ENCODE assay signal across 8 cellular contexts in the genomic region with DNA sequence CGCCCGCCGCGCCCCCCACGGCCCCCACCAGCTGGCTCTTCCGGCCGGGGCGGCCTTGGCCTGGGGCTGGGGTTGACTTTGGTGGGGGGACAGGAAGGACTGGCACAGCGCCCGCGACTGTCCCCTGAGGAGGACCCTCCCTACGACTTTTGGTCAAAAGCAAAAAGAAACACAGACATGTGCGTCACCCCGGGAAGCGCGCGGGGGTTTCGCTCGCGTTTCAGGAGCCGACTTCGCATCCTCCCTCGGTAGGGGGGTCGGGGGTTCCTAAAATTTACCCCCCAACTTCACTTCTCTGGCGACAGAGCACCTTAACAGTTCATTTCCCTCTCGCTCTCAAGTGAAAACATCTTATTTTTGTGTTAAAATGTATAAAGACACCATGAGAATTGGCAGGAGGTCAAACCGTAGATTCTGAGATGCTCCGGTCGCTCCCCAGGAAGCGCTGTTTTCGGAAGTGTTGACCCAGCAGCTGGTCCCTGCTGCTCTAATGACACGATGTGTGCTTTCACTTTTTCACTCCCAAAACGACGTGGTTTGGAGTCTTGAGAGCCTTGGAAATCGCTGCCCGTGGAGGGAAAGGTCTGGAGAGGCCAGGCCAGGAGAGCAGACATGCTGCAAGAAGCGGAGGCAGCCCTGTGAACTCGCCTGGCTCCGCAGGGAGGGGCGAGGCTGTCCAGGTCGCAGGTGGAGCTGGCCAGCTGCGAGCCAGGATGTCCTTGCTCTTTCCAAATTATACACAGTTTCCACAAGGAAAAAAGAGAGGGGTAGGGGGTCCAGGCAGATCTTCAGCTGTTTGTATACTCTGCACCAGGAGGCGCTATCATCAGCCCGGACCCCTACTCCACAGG.
DNase-seq lines count a peak whose midpoint lies in the region; ATAC-seq and TF ChIP-seq lines count a peak whose summit lies in the region.

No MANE protein-coding gene starts in this region.

- POLR2A ChIA-PET in activated CD8-positive, alpha-beta T cell treated with anti-CD3 and anti-CD28 coated beads, Interleukin-2, amount 10 ng/mL, durations not matched to agents 7 days and 5 days (lab: Charles Lee), result no interaction called here

- H3K4me3 ChIP-seq in epithelial cell of esophagus (ENCODE audit: low read length), result peak overlapping the region; percentile 56
- peak overlapping the region; percentile 42 for H3K4me3 ChIP-seq in mononuclear cell (ENCODE audit: low read length)
- peak overlapping the region; percentile 80 for H3K4me3 ChIP-seq in suprapubic skin

- H3K27me3 ChIP-seq in mononuclear cell (ENCODE audit: insufficient read depth, low read length), result no peaks in the 10 kb centered on the region
- no peaks in the 10 kb centered on the region for H3K27me3 ChIP-seq in suprapubic skin

- TF ChIP-seq POLR2A in suprapubic skin (IDR thresholded peaks at IDR 0.05), result no peak

- peak overlapping the region; percentile 72 for H3K27ac Mint-ChIP-seq in activated CD8-positive, alpha-beta T cell treated with anti-CD3 and anti-CD28 coated beads, Interleukin-2, amount 10 ng/mL, durations not matched to agents 7 days and 5 days

- H3K36me3 ChIP-seq in suprapubic skin, result no peaks in the 10 kb centered on the region

- peaks cover 9% of the 10 kb centered on the region for H3K27me3 Mint-ChIP-seq in activated CD8-positive, alpha-beta T cell treated with anti-CD3 and anti-CD28 coated beads, Interleukin-2, amount 10 ng/mL, durations not matched to agents 7 days and 5 days (ENCODE audit: low read depth)

- H3K9me3 Mint-ChIP-seq in activated CD8-positive, alpha-beta T cell treated with anti-CD3 and anti-CD28 coated beads, Interleukin-2, amount 10 ng/mL, durations not matched to agents 7 days and 5 days (ENCODE audit: insufficient read depth), result no peaks in the 10 kb centered on the region

- TF ChIP-seq RAD21 in Ishikawa (IDR thresholded peaks at IDR 0.05; ENCODE audit: low read depth), result no peak

- peaks cover 28% of the 10 kb centered on the region for H3K4me1 Mint-ChIP-seq in activated CD8-positive, alpha-beta T cell treated with anti-CD3 and anti-CD28 coated beads, Interleukin-2, amount 10 ng/mL, durations not matched to agents 7 days and 5 days (ENCODE audit: low read depth)

- TF ChIP-seq EP300 in Ishikawa (IDR thresholded peaks at IDR 0.05; ENCODE audit: borderline replicate concordance) (no peak), suprapubic skin (IDR thresholded peaks at IDR 0.05) (no peak)

- H3K36me3 Mint-ChIP-seq in activated CD8-positive, alpha-beta T cell treated with anti-CD3 and anti-CD28 coated beads, Interleukin-2, amount 10 ng/mL, durations not matched to agents 7 days and 5 days (ENCODE audit: low read depth), result no peaks in the 10 kb centered on the region

- peak overlapping the region; percentile 80 for H3K4me3 Mint-ChIP-seq in activated CD8-positive, alpha-beta T cell treated with anti-CD3 and anti-CD28 coated beads, Interleukin-2, amount 10 ng/mL, durations not matched to agents 7 days and 5 days

- H3K4me1 ChIP-seq in mononuclear cell (ENCODE audit: insufficient read depth, low read length), result peaks cover 55% of the 10 kb centered on the region
- H3K4me1 ChIP-seq in suprapubic skin, result peaks cover 50% of the 10 kb centered on the region

- TF ChIP-seq CTCF in GM10266 (IDR thresholded peaks at IDR 0.05; ENCODE audit: control insufficient read depth, insufficient read depth, low read depth, missing control alignments), result peak; percentile 17
- peak; percentile 36 for TF ChIP-seq CTCF in epithelial cell of esophagus (IDR thresholded peaks at IDR 0.05; ENCODE audit: insufficient read depth, low read depth, low read length, missing control alignments)
- no peak for TF ChIP-seq CTCF in suprapubic skin (IDR thresholded peaks at IDR 0.05)

- H3K9me3 ChIP-seq in mononuclear cell (ENCODE audit: low read depth, low read length), result no peaks in the 10 kb centered on the region
- no peaks in the 10 kb centered on the region for H3K9me3 ChIP-seq in suprapubic skin

- peak; percentile 71 for DNase-seq in GM10266 (ENCODE audit: extremely low spot score)
- peak; percentile 28 for DNase-seq in activated CD8-positive, alpha-beta T cell treated with anti-CD3 and anti-CD28 coated beads, Interleukin-2, amount 10 ng/mL, durations not matched to agents 7 days and 5 days
- DNase-seq in epithelial cell of esophagus (ENCODE audit: low read depth), result no peak
- DNase-seq in suprapubic skin (ENCODE audit: low spot score in 2 of 2), result no peak
- no peak for DNase-seq in NCI-H2171 (lab: John Stamatoyannopoulos, UW)

- WGBS in suprapubic skin, result 2% methylated on average over 33 of the region's 44 CpGs

- peak overlapping the region; percentile 98 for H3K27ac ChIP-seq in suprapubic skin

- CTCF ChIA-PET in activated CD8-positive, alpha-beta T cell treated with anti-CD3 and anti-CD28 coated beads, Interleukin-2, amount 10 ng/mL, durations not matched to agents 7 days and 5 days (lab: Charles Lee), result no interaction called here

- ATAC-seq in activated CD8-positive, alpha-beta T cell treated with anti-CD3 and anti-CD28 coated beads, Interleukin-2, amount 10 ng/mL, durations not matched to agents 7 days and 5 days, result peak; percentile 54
- ATAC-seq in HG02588 (IDR thresholded peaks at IDR 0.05; ENCODE audit: unreplicated experiment), result no peak

TF ChIP-seq in Ishikawa, 13 proteins besides CTCF, POLR2A, EP300 and RAD21:
- TF ChIP-seq CREB1 (IDR thresholded peaks at IDR 0.05; ENCODE audit: low read depth) (no peak), ZBTB7A (IDR thresholded peaks at IDR 0.05; ENCODE audit: low read depth) (peak; percentile 80; the same call in 1 of the 2 replicates)

Comparison
In these comparisons a context has a peak if more than half of its experiments do, and no peak if none do; other contexts are left out.
1. DNase-seq: peak in GM10266 (single experiment) and activated CD8-positive, alpha-beta T cell treated with anti-CD3 and anti-CD28 coated beads, Interleukin-2, amount 10 ng/mL, durations not matched to agents 7 days and 5 days (single experiment); none in epithelial cell of esophagus (single experiment), suprapubic skin (0 of 2) and NCI-H2171 (single experiment).
2. CTCF ChIP-seq: peak in GM10266 (single experiment) and epithelial cell of esophagus (single experiment); none in suprapubic skin (0 of 2).
3. Peak in every context shown above with its lines, with median percentiles within 50 percentile points of each other: H3K4me3 ChIP-seq.